ENCODE assay signal across 1 cellular context in the genomic region with DNA sequence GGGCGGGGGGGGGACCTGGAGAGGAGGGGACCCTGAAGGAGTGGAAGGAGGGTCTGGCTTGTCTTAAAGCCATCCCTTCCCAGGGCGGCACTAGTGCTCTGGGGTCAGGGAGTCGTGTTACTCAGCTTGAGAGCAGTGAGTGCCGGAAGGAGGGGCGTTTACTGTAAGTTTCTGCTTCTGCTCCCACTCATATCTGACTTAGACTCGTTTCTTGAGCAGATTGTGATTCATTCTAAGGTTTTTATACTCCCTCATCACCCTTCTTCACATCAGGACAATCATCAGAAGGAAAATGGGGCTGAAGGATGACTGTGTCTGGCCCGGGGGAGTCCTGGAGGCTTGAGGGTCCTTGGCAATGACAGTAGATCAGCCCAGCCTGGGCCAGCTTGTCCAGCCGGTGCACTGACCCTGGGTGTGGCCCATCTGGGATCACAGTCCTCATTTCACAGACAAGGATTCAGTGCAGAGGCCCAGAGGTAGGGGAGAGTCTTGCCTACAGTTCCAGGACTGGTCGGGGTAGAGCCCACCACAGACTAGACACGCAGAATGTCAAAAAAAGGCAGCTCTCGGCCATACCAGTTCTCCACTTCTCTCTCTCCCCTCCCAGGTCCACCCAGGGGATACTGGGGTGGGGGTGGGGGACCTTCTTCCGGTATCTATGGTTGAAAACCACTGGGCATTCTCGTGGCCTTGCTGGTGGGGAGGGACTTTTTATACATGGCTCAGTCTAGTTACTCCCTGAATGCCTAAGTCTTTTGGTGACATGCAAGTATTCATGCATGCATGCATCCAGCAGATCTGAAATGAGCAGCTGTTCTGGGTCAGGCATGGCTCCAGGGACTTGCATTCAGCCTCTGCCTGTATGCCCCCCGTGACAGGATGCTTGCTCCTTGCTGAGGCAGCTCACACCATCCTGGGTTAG.
TF ChIP-seq lines count a peak whose summit lies in the region.

No MANE protein-coding gene starts in this region.

TF ChIP-seq in SK-N-SH treated with all-trans-retinoic acid at 6 μM for 48 hours, 23 proteins besides CTCF, POLR2A, EP300 and RAD21 (continued from another document):
- TF ChIP-seq PATZ1 (CRISPR knock-in tag; IDR thresholded peaks at IDR 0.05; ENCODE audit: borderline replicate concordance): no peak
TF ChIP-seq in SK-N-SH treated with all-trans-retinoic acid at 6 μM for 48 hours: peak in this region for 0.
